In the genomic region with DNA sequence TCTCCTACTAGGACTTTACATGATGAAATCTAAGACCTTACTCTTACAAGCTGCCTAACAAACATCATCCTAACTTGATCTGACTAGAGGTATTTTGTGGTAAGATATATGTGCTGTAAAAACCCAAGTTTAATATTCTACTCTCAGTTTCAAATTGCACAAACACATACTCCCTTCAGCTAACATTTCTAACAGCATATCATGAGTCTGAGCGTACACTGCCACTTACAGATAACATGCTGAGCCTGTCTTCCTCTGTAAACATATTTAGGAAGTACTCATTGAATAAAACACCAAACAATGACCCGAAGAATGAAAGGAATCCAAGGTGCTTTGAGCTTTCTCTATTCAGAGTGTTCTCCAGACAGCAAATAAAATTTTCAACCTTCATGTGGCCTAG, we compare ENCODE assay signal across 19 cellular contexts. TPM values are rescaled to one million over a fixed set of nuclear protein-coding genes. Genes with fewer than 3 reads are reported as not detected.
DNase-seq lines count a peak whose midpoint lies in the region; ATAC-seq and TF ChIP-seq lines count a peak whose summit lies in the region.
"Had no signal": no experiment of that assay in that cellular context is flagged by ENCODE, and none has a peak within 500 bp of the region (broad histone marks: within the 10 kb centered on the region; RNA-seq: fewer than 3 reads in every experiment).

No MANE protein-coding gene starts in this region.

- no peaks in the 10 kb centered on the region for H3K36me3 ChIP-seq in PC-3 (ENCODE audit: low read depth, low read length)
- no peaks in the 10 kb centered on the region for H3K36me3 ChIP-seq in mesendoderm (ENCODE audit: control insufficient read depth, insufficient read depth, low read length)
- H3K36me3 ChIP-seq: esophagus squamous epithelium had no signal

- H2BK12ac ChIP-seq in H9 (ENCODE audit: insufficient read length, low read depth, low read length): no peak overlapping the region

- H3K4me3 Mint-ChIP-seq in H9: peak overlapping the region in 1 of 2 experiments; percentile 37; a peak in 1 of 5 replicates
- H3K4me3 Mint-ChIP-seq: dendritic cell treated with granulocyte-macrophage colony-stimulating factor and Interleukin-4, amounts not matched to agents 40 ng/mL and 50 ng/mL, for 4 days had no signal

- TF ChIP-seq CTCF in H9 (conservative IDR thresholded peaks at IDR 0.05) (no peak), PC-3 (conservative IDR thresholded peaks at IDR 0.05; ENCODE audit: low read depth, low read length) (no peak), choroid plexus epithelial cell (conservative IDR thresholded peaks at IDR 0.05; ENCODE audit: low read depth, low read length) (no peak), foreskin keratinocyte (conservative IDR thresholded peaks at IDR 0.05) (no peak)

- H3F3A ChIP-seq in PC-3 (ENCODE audit: low read length, unreplicated experiment): no peaks in the 10 kb centered on the region

- H3K4me1 ChIP-seq in H9 (ENCODE audit: insufficient read depth, low read length) (peaks cover 4% of the 10 kb centered on the region; the same call in 1 of the 2 replicates), PC-3 (ENCODE audit: insufficient read depth, low read length) (peaks cover 25% of the 10 kb centered on the region), mesendoderm (ENCODE audit: control insufficient read depth, low read depth, low read length) (peaks cover 3% of the 10 kb centered on the region), foreskin keratinocyte (peaks cover 27% of the 10 kb centered on the region)
- H3K4me1 ChIP-seq: esophagus squamous epithelium had no signal

- peak overlapping the region in 1 of 3 experiments; percentile 62; a peak in 2 of 7 replicates for H3K27ac Mint-ChIP-seq in H9
- H3K27ac Mint-ChIP-seq: dendritic cell treated with granulocyte-macrophage colony-stimulating factor and Interleukin-4, amounts not matched to agents 40 ng/mL and 50 ng/mL, for 4 days had no signal

- H3T11ph ChIP-seq in H9 (ENCODE audit: low read length): no peak overlapping the region

- no peaks in the 10 kb centered on the region for H3K9me2 ChIP-seq in PC-3 (replicated peaks; ENCODE audit: low read length)

- H2BK15ac ChIP-seq in H9 (ENCODE audit: low read depth, low read length) (no peak overlapping the region), mesendoderm (replicated peaks; ENCODE audit: low read depth) (no peak overlapping the region)

- H3K4me2 ChIP-seq in H9 (ENCODE audit: insufficient read depth, insufficient read length, low read length): peak overlapping the region; percentile 17
- H3K4me2 ChIP-seq in PC-3 (ENCODE audit: low read length): no peak overlapping the region
- H3K4me2 ChIP-seq in mesendoderm (ENCODE audit: low read length): no peak overlapping the region

- H3K18ac ChIP-seq in H9 (ENCODE audit: insufficient read length, low read depth, low read length) (no peak overlapping the region), mesendoderm (ENCODE audit: low read length) (no peak overlapping the region)

- H3K36me3 Mint-ChIP-seq in H9 (ENCODE audit: insufficient read depth in 1 of 3, low read depth in 3 of 3): no peaks in the 10 kb centered on the region

- no peak overlapping the region for H3K23ac ChIP-seq in H9 (ENCODE audit: insufficient read length, low read depth, low read length)
- H3K23ac ChIP-seq in mesendoderm (ENCODE audit: low read length): no peak overlapping the region

- no peaks in the 10 kb centered on the region; the same call in 1 of the 2 replicates for H3K27me3 Mint-ChIP-seq in H9 (ENCODE audit: low read depth)
- H3K27me3 Mint-ChIP-seq: dendritic cell treated with granulocyte-macrophage colony-stimulating factor and Interleukin-4, amounts not matched to agents 40 ng/mL and 50 ng/mL, for 4 days had no signal

- H3K4ac ChIP-seq in H9 (ENCODE audit: low read depth, low read length): no peak overlapping the region
- H3K4ac ChIP-seq in mesendoderm (ENCODE audit: low read depth, low read length): no peak overlapping the region

- WGBS in H9 (ENCODE audit: extremely low coverage, insufficient read length, low lambda C conversion rate): no CpG with 5 or more reads among the region's 2 CpGs
- WGBS in mesendoderm (ENCODE audit: extremely low coverage, insufficient coverage, low lambda C conversion rate): no CpG with 5 or more reads among the region's 2 CpGs

- intact Hi-C loops in PC-3 (cut with micrococcal nuclease): no loop called here

- no peak overlapping the region for H2BK20ac ChIP-seq in H9 (ENCODE audit: low read depth, low read length, poor library complexity, severe bottlenecking)

- no peak overlapping the region for H2BK120ac ChIP-seq in H9 (ENCODE audit: low read depth, low read length, poor library complexity, severe bottlenecking)
- H2BK120ac ChIP-seq in mesendoderm (ENCODE audit: low read depth, low read length): no peak overlapping the region

- H3K27me3 ChIP-seq in H9 (ENCODE audit: insufficient read depth, low read length) (no peaks in the 10 kb centered on the region), PC-3 (ENCODE audit: low read length) (no peaks in the 10 kb centered on the region), mesendoderm (ENCODE audit: insufficient read depth, low read length, poor library complexity) (no peaks in the 10 kb centered on the region), foreskin keratinocyte (no peaks in the 10 kb centered on the region)

- ATAC-seq in PC-3 (peak; percentile 61), esophagus mucosa (no peak), foreskin keratinocyte (no peak)
- ATAC-seq: left colon had no signal

- no peaks in the 10 kb centered on the region; a peak in 1 of 5 replicates for H3K9me3 Mint-ChIP-seq in H9
- H3K9me3 Mint-ChIP-seq: dendritic cell treated with granulocyte-macrophage colony-stimulating factor and Interleukin-4, amounts not matched to agents 40 ng/mL and 50 ng/mL, for 4 days had no signal

- H2AFZ ChIP-seq in H9 (ENCODE audit: low read length) (no peak overlapping the region), PC-3 (ENCODE audit: low read length) (no peak overlapping the region)

- CTCF ChIA-PET in PC-3 (lab: Charles Lee): interaction anchor here (0.6 kb wide), 1 partner anchor 98 kb away, joined by 3 read pairs; no protein-coding TSS in a partner anchor

- DNase-seq in H9 (no peak), PC-3 (peak; percentile 33), choroid plexus epithelial cell (ENCODE audit: low read depth) (peak; percentile 70), mesendoderm (peak; percentile 62), NCI-H2171 (lab: John Stamatoyannopoulos, UW) (no peak), foreskin keratinocyte (no peak)
- no peak for DNase-seq in activated CD4-positive, alpha-beta T cell treated with anti-CD3 and anti-CD28 coated beads, Interleukin-2, amount 50 U/mL, for 1 hour
- DNase-seq: activated effector memory CD4-positive, alpha-beta T cell treated with anti-CD3 and anti-CD28 coated beads, Interleukin-2, amount 50 U/mL, for 16 hours; anterior cingulate cortex; esophagus squamous epithelium; GF-D8; Kasumi-1; left colon; NCI-H510A; OCI-M1; stimulated activated naive CD4-positive, alpha-beta T cell had no signal

- H3K4me3 ChIP-seq in PC-3 (ENCODE audit: low read length) (no peak overlapping the region), choroid plexus epithelial cell (ENCODE audit: low read depth, low read length) (no peak overlapping the region), mesendoderm (ENCODE audit: low read length) (no peak overlapping the region)
- H3K4me3 ChIP-seq: esophagus squamous epithelium had no signal

- no peak overlapping the region for H2AK5ac ChIP-seq in H9 (ENCODE audit: insufficient read length, low read length)
- no peak overlapping the region for H2AK5ac ChIP-seq in mesendoderm (ENCODE audit: low read length)

- H3K23me2 ChIP-seq in H9 (ENCODE audit: insufficient read length, low read depth, low read length, poor library complexity, severe bottlenecking): no peaks in the 10 kb centered on the region

- no peak overlapping the region for H4K8ac ChIP-seq in H9 (replicated peaks; ENCODE audit: insufficient read length, low read depth, low read length)
- H4K8ac ChIP-seq in mesendoderm (ENCODE audit: low read depth, low read length): no peak overlapping the region

- BruUV-seq in PC-3 (replicated peaks; lab: Mats Ljungman, UMichigan): no TSS peak

- H3K4me1 Mint-ChIP-seq in H9: peaks cover 27 to 32% of the 10 kb centered on the region in 2 experiments

- no peak overlapping the region for H4K91ac ChIP-seq in H9 (ENCODE audit: insufficient read length, low read depth, low read length)

- H4K20me1 ChIP-seq in H9 (ENCODE audit: control insufficient read depth, insufficient read depth, insufficient read length) (no peaks in the 10 kb centered on the region), PC-3 (ENCODE audit: low read length) (no peaks in the 10 kb centered on the region)

- H3K56ac ChIP-seq in H9 (ENCODE audit: insufficient read length, low read depth, low read length) (no peak overlapping the region), mesendoderm (ENCODE audit: low read length) (no peak overlapping the region)

- H3K9ac ChIP-seq in H9 (ENCODE audit: extremely low read depth, insufficient read length, low read length) (no peak overlapping the region), PC-3 (ENCODE audit: low read length) (no peak overlapping the region), mesendoderm (ENCODE audit: low read length) (no peak overlapping the region)

- H3K9me3 ChIP-seq in H9 (ENCODE audit: control insufficient read depth, low read depth, low read length) (no peaks in the 10 kb centered on the region), PC-3 (ENCODE audit: low read length) (no peaks in the 10 kb centered on the region)
- H3K9me3 ChIP-seq: esophagus squamous epithelium had no signal

- POLR2A ChIA-PET in PC-3 (lab: Charles Lee; ENCODE audit: unreplicated experiment): no interaction called here

- no peak overlapping the region for H3K14ac ChIP-seq in H9 (ENCODE audit: insufficient read depth, low read length)

- H3K79me2 ChIP-seq in H9 (ENCODE audit: insufficient read depth, low read length): no peaks in the 10 kb centered on the region
- H3K79me2 ChIP-seq in PC-3 (ENCODE audit: low read length): no peaks in the 10 kb centered on the region
- H3K79me2 ChIP-seq in mesendoderm (ENCODE audit: control insufficient read depth, insufficient read depth, low read length): no peaks in the 10 kb centered on the region

- H3K79me1 ChIP-seq in H9 (ENCODE audit: insufficient read depth, low read depth, low read length, poor library complexity, severe bottlenecking): no peaks in the 10 kb centered on the region
- H3K79me1 ChIP-seq in mesendoderm (ENCODE audit: low read length): no peaks in the 10 kb centered on the region

- no peak overlapping the region for H3K27ac ChIP-seq in H9 (ENCODE audit: insufficient read length, low read depth, low read length)
- no peak overlapping the region for H3K27ac ChIP-seq in PC-3 (ENCODE audit: low read length)
- H3K27ac ChIP-seq in mesendoderm (ENCODE audit: low read depth, low read length): no peak overlapping the region
- H3K27ac ChIP-seq in foreskin keratinocyte: no peak overlapping the region
- H3K27ac ChIP-seq: esophagus squamous epithelium had no signal

- no peak overlapping the region for H2BK5ac ChIP-seq in H9 (ENCODE audit: insufficient read length, low read length)
- no peak overlapping the region for H2BK5ac ChIP-seq in mesendoderm (ENCODE audit: low read length)

- H4K5ac ChIP-seq in H9 (ENCODE audit: insufficient read length, low read depth, low read length) (no peak overlapping the region), mesendoderm (ENCODE audit: low read length) (no peak overlapping the region)

RNA-seq across cellular contexts. Expression of a gene that starts 7.9 kb away (rescaled TPM):
- total RNA-seq in H9 (2021) (not detected in 2 replicates), PC-3 (2014; rRNA removed) (21.0 and 27.8 TPM in 2 replicates), esophagus mucosa (not detected), foreskin keratinocyte (3.8 and 18.1 TPM in 2 replicates)
- polyA plus RNA-seq in mesendoderm (2013, experiment 1 of 2): not detected
- not detected for polyA plus RNA-seq in mesendoderm (2013, experiment 2 of 2)
- 1.8 and 7.0 TPM in 2 replicates for polyA plus RNA-seq in foreskin keratinocyte
- total RNA-seq: left colon, SK-MEL-5 had no signal

RNA-seq across cellular contexts. Expression of a gene that starts 30.7 kb away (rescaled TPM):
- total RNA-seq in H9 (2021) (not detected in 2 replicates), PC-3 (2014; rRNA removed) (not detected in 2 replicates), esophagus mucosa (not detected), foreskin keratinocyte (not detected in 2 replicates)
- polyA plus RNA-seq in mesendoderm (2013, experiment 1 of 2): not detected
- polyA plus RNA-seq in mesendoderm (2013, experiment 2 of 2): not detected
- not detected in 2 replicates for polyA plus RNA-seq in foreskin keratinocyte
- total RNA-seq: SK-MEL-5 had no signal

Comparison
In these comparisons a context has a peak if more than half of its experiments do, and no peak if none do; other contexts are left out.
1. DNase-seq: peak in PC-3 (single experiment), choroid plexus epithelial cell (single experiment) and mesendoderm (single experiment); none in H9 (single experiment), NCI-H2171 (single experiment), activated CD4-positive, alpha-beta T cell treated with anti-CD3 and anti-CD28 coated beads, Interleukin-2, amount 50 U/mL, for 1 hour (single experiment) and foreskin keratinocyte (0 of 2).